9 cellular contexts compared by ENCODE assay signal in genomic region chr12:113092478-113093408, GRCh38. TPM values are rescaled to one million over a fixed set of nuclear protein-coding genes. Genes with fewer than 3 reads are reported as not detected.
A peak's percentile ranks its signal among the peaks of the same experiment; 100 is the strongest.
DNase-seq lines count a peak whose midpoint lies in the region; ATAC-seq and TF ChIP-seq lines count a peak whose summit lies in the region.
"Had no signal": no experiment of that assay in that cellular context is flagged by ENCODE, and none has a peak within 500 bp of the region (broad histone marks: within the 10 kb centered on the region; RNA-seq: fewer than 3 reads in every experiment).

No MANE protein-coding gene starts in this region.

- no peaks in the 10 kb centered on the region for H3K9me3 Mint-ChIP-seq in IgD-negative memory B cell
- no peaks in the 10 kb centered on the region for H3K9me3 Mint-ChIP-seq in naive B cell
- H3K9me3 Mint-ChIP-seq in osteocyte (ENCODE audit: unreplicated experiment) = no peaks in the 10 kb centered on the region

- H3K27me3 ChIP-seq in ectodermal cell (ENCODE audit: control insufficient read depth, insufficient read depth, low read length, poor library complexity, severe bottlenecking) = no peaks in the 10 kb centered on the region

- no peaks in the 10 kb centered on the region for H3K9me3 ChIP-seq in ectodermal cell (ENCODE audit: control insufficient read depth, low read length)

- H3K4me1 ChIP-seq in ectodermal cell (ENCODE audit: control insufficient read depth, insufficient read depth, low read length) = peaks cover 8% of the 10 kb centered on the region

- H3K4me3 ChIP-seq in ectodermal cell (ENCODE audit: insufficient read depth, low read depth, low read length) = peak overlapping the region; percentile 18

- DNase-seq in ELF-1 (ENCODE audit: low read depth, low spot score) (peak; percentile 78), naive B cell (peak; percentile 59), NCI-H1417 treated with DMSO at 0.1 percent for 48 hours (lab: John Stamatoyannopoulos, UW) (no peak), osteocyte (ENCODE audit: extremely low spot score, unreplicated experiment) (no peak)
- DNase-seq in effector CD4-positive, alpha-beta T cell = no peak
- DNase-seq: NCI-H2171 treated with DMSO at 0.1 percent for 48 hours had no signal

- 12 to 13% methylated on average over 31 of the region's 31 CpGs for WGBS in ectodermal cell, 2 experiments

- H3K27ac ChIP-seq in ectodermal cell (ENCODE audit: insufficient read depth, low read depth, low read length, poor library complexity, severe bottlenecking) = no peak overlapping the region

- H3K36me3 Mint-ChIP-seq in IgD-negative memory B cell (no peaks in the 10 kb centered on the region), naive B cell (no peaks in the 10 kb centered on the region), osteocyte (ENCODE audit: unreplicated experiment) (no peaks in the 10 kb centered on the region)

- no peak for TF ChIP-seq CTCF in osteocyte (IDR thresholded peaks at IDR 0.05)

- no peaks in the 10 kb centered on the region for H3K27me3 Mint-ChIP-seq in IgD-negative memory B cell
- no peaks in the 10 kb centered on the region for H3K27me3 Mint-ChIP-seq in naive B cell
- peaks cover 46% of the 10 kb centered on the region for H3K27me3 Mint-ChIP-seq in osteocyte (ENCODE audit: unreplicated experiment)

- H3K36me3 ChIP-seq in ectodermal cell (ENCODE audit: control insufficient read depth, insufficient read depth, low read length) = no peaks in the 10 kb centered on the region

- H3K27ac Mint-ChIP-seq in IgD-negative memory B cell (peak overlapping the region in 2 of 3 donors; percentile 10 to 84), naive B cell (peak overlapping the region; percentile 73 to 97 (median 94)), osteocyte (ENCODE audit: unreplicated experiment) (no peak overlapping the region)

- peak overlapping the region in 3 of 4 donors; percentile 41 to 89 (median 88) for H3K4me3 Mint-ChIP-seq in IgD-negative memory B cell
- H3K4me3 Mint-ChIP-seq in naive B cell = peak overlapping the region; percentile 42 to 91 (median 84)
- H3K4me3 Mint-ChIP-seq in osteocyte (ENCODE audit: unreplicated experiment) = no peak overlapping the region

- ATAC-seq in naive B cell (ENCODE audit: low read depth in 2 of 2) = peak; percentile 62 to 63
- no peak for ATAC-seq in GM21515 (IDR thresholded peaks at IDR 0.05; ENCODE audit: unreplicated experiment)

- peaks cover 27 to 50% (median 41%) of the 10 kb centered on the region in 3 donors for H3K4me1 Mint-ChIP-seq in IgD-negative memory B cell
- H3K4me1 Mint-ChIP-seq in naive B cell = peaks cover 59 to 71% (median 62%) of the 10 kb centered on the region in 3 donors
- H3K4me1 Mint-ChIP-seq in osteocyte (ENCODE audit: unreplicated experiment) = no peaks in the 10 kb centered on the region

RNA-seq across cellular contexts. Expression of gene DTX1, which starts 36.2 kb away (rescaled TPM):
- polyA plus RNA-seq in IgD-negative memory B cell (0.61 TPM), naive B cell (ENCODE audit: low read depth in 6 of 6) (10 to 100 TPM in 3 of 6 donors, 1 to 10 TPM in 3; 1.9 to 16.8 (median 9.8) TPM)
- polyA plus RNA-seq in ectodermal cell (2013, experiment 1 of 4) = 6.6 TPM
- 9.0 TPM for polyA plus RNA-seq in ectodermal cell (2013, experiment 2 of 4)
- polyA plus RNA-seq in ectodermal cell (2013, experiment 3 of 4) = 9.2 TPM
- 7.0 TPM for polyA plus RNA-seq in ectodermal cell (2013, experiment 4 of 4)
- not detected in 2 replicates for total RNA-seq in osteocyte

RNA-seq across cellular contexts. Expression of gene RASAL1, which starts 42.8 kb away (rescaled TPM):
- not detected for polyA plus RNA-seq in IgD-negative memory B cell
- polyA plus RNA-seq in ectodermal cell (2013, experiment 1 of 4) = 0.26 TPM
- polyA plus RNA-seq in ectodermal cell (2013, experiment 2 of 4) = 0.30 TPM
- polyA plus RNA-seq in ectodermal cell (2013, experiment 3 of 4) = 0.85 TPM
- polyA plus RNA-seq in ectodermal cell (2013, experiment 4 of 4) = 0.61 TPM
- under 1 TPM in 4 of 6 donors, not detected in 2; 0.17 to 0.48 (median 0.41) TPM for polyA plus RNA-seq in naive B cell (ENCODE audit: low read depth in 6 of 6)
- total RNA-seq in osteocyte = not detected in 2 replicates

RNA-seq across cellular contexts. Expression of gene CFAP73, which starts 56.8 kb away (rescaled TPM):
- polyA plus RNA-seq in IgD-negative memory B cell = not detected
- polyA plus RNA-seq in ectodermal cell (2013, experiment 1 of 4) = not detected
- not detected for polyA plus RNA-seq in ectodermal cell (2013, experiment 2 of 4)
- polyA plus RNA-seq in ectodermal cell (2013, experiment 3 of 4) = not detected
- 0.32 TPM for polyA plus RNA-seq in ectodermal cell (2013, experiment 4 of 4)
- 1 to 10 TPM in 1 of 6 donors, not detected in 5; 1.2 TPM for polyA plus RNA-seq in naive B cell (ENCODE audit: low read depth in 6 of 6)
- not detected in 2 replicates for total RNA-seq in osteocyte

Comparison
In these comparisons a context has a peak if more than half of its experiments do, and no peak if none do; other contexts are left out.
1. DNase-seq: peak in ELF-1 (single experiment) and naive B cell (single experiment); none in effector CD4-positive, alpha-beta T cell (single experiment), NCI-H1417 treated with DMSO at 0.1 percent for 48 hours (single experiment) and osteocyte (single experiment).